ENCODE assay signal across 8 cellular contexts in the genomic region with DNA sequence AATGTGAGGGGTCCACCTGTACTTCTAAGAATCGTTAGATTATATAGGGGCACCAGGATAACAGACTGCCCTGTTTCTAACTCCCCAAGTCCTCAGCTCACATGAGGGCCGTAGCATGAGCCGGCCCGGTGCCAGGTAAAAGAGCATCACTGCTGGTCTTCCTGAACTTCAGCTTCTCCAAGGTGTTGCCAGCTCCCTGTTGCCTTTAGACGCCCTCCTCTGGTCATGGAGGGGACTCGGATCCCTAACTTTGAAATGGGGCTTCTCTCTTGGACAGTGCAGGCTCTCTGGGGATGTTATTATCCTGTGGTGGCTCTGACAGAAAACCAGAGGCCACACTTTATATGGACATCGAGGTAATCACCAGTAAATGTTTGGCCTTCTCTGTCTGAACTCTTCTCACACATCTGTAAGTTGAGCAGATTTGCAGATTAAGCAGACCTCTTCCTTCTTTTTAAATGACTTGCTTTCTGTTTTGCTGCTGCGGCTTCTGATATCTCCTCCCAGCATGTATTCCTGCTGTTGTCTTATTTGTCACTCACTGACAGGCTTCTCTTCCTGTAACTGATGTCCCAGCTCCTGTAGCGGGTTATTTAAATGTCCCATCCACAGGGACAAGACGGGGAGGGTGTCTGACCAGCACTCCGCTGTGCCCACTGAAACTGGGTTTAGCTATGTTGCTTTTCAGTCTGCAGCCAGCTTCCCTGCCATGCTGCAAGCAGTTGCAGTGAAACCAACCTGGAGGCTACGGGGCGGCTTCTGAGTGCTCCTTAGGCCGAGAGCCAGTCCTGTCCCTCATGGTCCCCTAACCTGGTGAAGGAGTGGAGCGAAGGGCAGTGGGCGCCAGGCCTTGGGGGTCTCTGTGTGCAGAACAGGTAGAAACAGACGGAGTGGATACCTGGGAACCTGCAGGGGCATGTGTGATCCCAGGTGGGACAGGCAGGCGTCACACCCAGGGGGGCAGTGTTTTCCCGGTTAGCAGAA. TPM values are rescaled to one million over a fixed set of nuclear protein-coding genes. Genes with fewer than 3 reads are reported as not detected.
A peak's percentile ranks its signal among the peaks of the same experiment; 100 is the strongest.
DNase-seq lines count a peak whose midpoint lies in the region; ATAC-seq and TF ChIP-seq lines count a peak whose summit lies in the region.

No MANE protein-coding gene starts in this region.

- H3K27me3 ChIP-seq in GM23338 (ENCODE audit: insufficient read depth) (no peaks in the 10 kb centered on the region), colonic mucosa (no peaks in the 10 kb centered on the region)

- H3F3A ChIP-seq in GM23338 (replicated peaks; ENCODE audit: low read depth): peaks cover 7% of the 10 kb centered on the region; the same call in 1 of the 2 replicates

- TF ChIP-seq CTCF in GM23338 (conservative IDR thresholded peaks at IDR 0.05; ENCODE audit: low read depth in 2 of 2) (peak; percentile 59 to 82), colonic mucosa (IDR thresholded peaks at IDR 0.05) (no peak)

- ATAC-seq in GM23338: peak; percentile 75
- ATAC-seq in GM21786 (IDR thresholded peaks at IDR 0.05; ENCODE audit: unreplicated experiment): no peak

- H3K4me1 ChIP-seq in GM23338 (ENCODE audit: insufficient read depth) (peaks cover 30% of the 10 kb centered on the region), colonic mucosa (peaks cover 8% of the 10 kb centered on the region)

- peak overlapping the region; percentile 64 for H3K27ac Mint-ChIP-seq in GM23338
- H3K27ac Mint-ChIP-seq in activated CD4-positive, alpha-beta memory T cell treated with anti-CD3 and anti-CD28 coated beads, Interleukin-2, amount 10 ng/mL, durations not matched to agents 7 days and 5 days: peak overlapping the region; percentile 84

- H3K79me2 ChIP-seq in GM23338 (replicated peaks; ENCODE audit: insufficient read depth): peaks cover 95% of the 10 kb centered on the region

- H3K36me3 ChIP-seq in GM23338 (ENCODE audit: insufficient read depth) (peaks cover 3% of the 10 kb centered on the region; the same call in 1 of the 2 replicates), colonic mucosa (no peaks in the 10 kb centered on the region)

- H3K4me3 ChIP-seq in GM23338: peak overlapping the region; percentile 39
- H3K4me3 ChIP-seq in colonic mucosa: no peak overlapping the region

- no peak overlapping the region for H2AFZ ChIP-seq in GM23338

- peak overlapping the region in 1 of 2 donors; percentile 26 for H3K9ac ChIP-seq in colonic mucosa (ENCODE audit: low read depth in 2 of 2, low read length in 2 of 2)

- no peaks in the 10 kb centered on the region for H3K9me3 ChIP-seq in colonic mucosa

- H4K20me1 ChIP-seq in GM23338 (replicated peaks; ENCODE audit: insufficient read depth): peaks cover 56% of the 10 kb centered on the region

- in situ Hi-C loops in ACHN (cut with HindIII; ENCODE audit: low pct_ligation_motif_present, low pct_unique_long_range_greater_than_20kb, low sequenced_read_pairs): no loop called here

- H3K36me3 Mint-ChIP-seq in GM23338 (ENCODE audit: low read depth): peaks cover 36% of the 10 kb centered on the region
- H3K36me3 Mint-ChIP-seq in activated CD4-positive, alpha-beta memory T cell treated with anti-CD3 and anti-CD28 coated beads, Interleukin-2, amount 10 ng/mL, durations not matched to agents 7 days and 5 days (ENCODE audit: low read depth): peaks cover 47% of the 10 kb centered on the region

- H3K27ac ChIP-seq in GM23338 (ENCODE audit: low read depth) (peak overlapping the region; percentile 55; the same call in 1 of the 2 replicates), colonic mucosa (no peak overlapping the region)

- peaks cover 59% of the 10 kb centered on the region for H3K4me1 Mint-ChIP-seq in GM23338
- H3K4me1 Mint-ChIP-seq in activated CD4-positive, alpha-beta memory T cell treated with anti-CD3 and anti-CD28 coated beads, Interleukin-2, amount 10 ng/mL, durations not matched to agents 7 days and 5 days: peaks cover 84% of the 10 kb centered on the region

- peaks cover 9% of the 10 kb centered on the region for H3K27me3 Mint-ChIP-seq in GM23338 (ENCODE audit: insufficient read depth, low read depth, poor library complexity)
- no peaks in the 10 kb centered on the region for H3K27me3 Mint-ChIP-seq in activated CD4-positive, alpha-beta memory T cell treated with anti-CD3 and anti-CD28 coated beads, Interleukin-2, amount 10 ng/mL, durations not matched to agents 7 days and 5 days

- H3K4me3 Mint-ChIP-seq in GM23338: peak overlapping the region; percentile 50
- H3K4me3 Mint-ChIP-seq in activated CD4-positive, alpha-beta memory T cell treated with anti-CD3 and anti-CD28 coated beads, Interleukin-2, amount 10 ng/mL, durations not matched to agents 7 days and 5 days: no peak overlapping the region

- H3K4me2 ChIP-seq in GM23338: peak overlapping the region; percentile 69

- CTCF ChIA-PET in activated CD4-positive, alpha-beta memory T cell treated with anti-CD3 and anti-CD28 coated beads, Interleukin-2, amount 10 ng/mL, durations not matched to agents 7 days and 5 days (lab: Charles Lee): interaction anchor here (0.7 to 1.5 kb wide), 4 partner anchors 71 to 111 kb away, joined by 3 to 5 read pairs (median 4); no protein-coding TSS in a partner anchor

- DNase-seq in ACHN: peak; percentile 12
- peak; percentile 82 for DNase-seq in GM23338 (ENCODE audit: low spot score)
- DNase-seq in activated CD4-positive, alpha-beta memory T cell treated with anti-CD3 and anti-CD28 coated beads, Interleukin-2, amount 10 ng/mL, durations not matched to agents 7 days and 5 days: no peak
- peak; percentile 70 for DNase-seq in iPS-NIHi7 (ENCODE audit: extremely low spot score)
- DNase-seq in colonic mucosa: no peak
- no peak for DNase-seq in NCI-H2227 treated with DMSO at 0.1 percent for 48 hours (lab: John Stamatoyannopoulos, UW)
- DNase-seq in activated CD4-positive, CD25-positive, alpha-beta regulatory T cell (lab: John Stamatoyannopoulos, UW): no peak

- H3K9me3 Mint-ChIP-seq in GM23338: no peaks in the 10 kb centered on the region
- H3K9me3 Mint-ChIP-seq in activated CD4-positive, alpha-beta memory T cell treated with anti-CD3 and anti-CD28 coated beads, Interleukin-2, amount 10 ng/mL, durations not matched to agents 7 days and 5 days: no peaks in the 10 kb centered on the region

- H3K9me2 ChIP-seq in GM23338 (ENCODE audit: insufficient read depth): no peaks in the 10 kb centered on the region

- POLR2A ChIA-PET in activated CD4-positive, alpha-beta memory T cell treated with anti-CD3 and anti-CD28 coated beads, Interleukin-2, amount 10 ng/mL, durations not matched to agents 7 days and 5 days (lab: Charles Lee): interaction anchor here (0.5 to 3.2 kb wide), 10 partner anchors 10 to 111 kb away, joined by 3 to 30 read pairs (median 4); partner anchors contain the start of gene GATAD2A

- intact Hi-C loops in colonic mucosa (cut with DNase I): no loop called here

RNA-seq across cellular contexts. Expression of gene TSSK6, which starts 39.2 kb away (rescaled TPM):
- 4.5 and 4.9 TPM in 2 replicates for total RNA-seq in GM23338 (2014; rRNA removed; shearing (Covaris generic))
- 0.28 and 0.63 TPM in 2 replicates for polyA plus RNA-seq in GM23338 (2016; fragmentation: Nextera tagmentation; extraction: Ambion mirVana)
- total RNA-seq in activated CD4-positive, alpha-beta memory T cell treated with anti-CD3 and anti-CD28 coated beads, Interleukin-2, amount 10 ng/mL, durations not matched to agents 7 days and 5 days: 1 to 10 TPM; 5.3 to 5.7 TPM
- total RNA-seq in colonic mucosa: 1 to 10 TPM; 2.2 to 3.6 TPM

RNA-seq across cellular contexts. Expression of gene NDUFA13, which starts 39.9 kb away (rescaled TPM):
- 37.6 and 143 TPM in 2 replicates for total RNA-seq in GM23338 (2014; rRNA removed; shearing (Covaris generic))
- polyA plus RNA-seq in GM23338 (2016; fragmentation: Nextera tagmentation; extraction: Ambion mirVana): 598 and 619 TPM in 2 replicates
- 100 to 1,000 TPM; 371 to 388 TPM for total RNA-seq in activated CD4-positive, alpha-beta memory T cell treated with anti-CD3 and anti-CD28 coated beads, Interleukin-2, amount 10 ng/mL, durations not matched to agents 7 days and 5 days
- total RNA-seq in colonic mucosa: 100 to 1,000 TPM; 399 to 494 TPM

RNA-seq across cellular contexts. Expression of gene YJEFN3, which starts 52.6 kb away (rescaled TPM):
- total RNA-seq in GM23338 (2014; rRNA removed; shearing (Covaris generic)): 0.85 and 3.5 TPM in 2 replicates
- polyA plus RNA-seq in GM23338 (2016; fragmentation: Nextera tagmentation; extraction: Ambion mirVana): 3.7 and 6.5 TPM in 2 replicates
- 1 to 10 TPM; 8.2 to 8.7 TPM for total RNA-seq in activated CD4-positive, alpha-beta memory T cell treated with anti-CD3 and anti-CD28 coated beads, Interleukin-2, amount 10 ng/mL, durations not matched to agents 7 days and 5 days
- 10 to 100 TPM in 1 of 2 donors, 1 to 10 TPM in 1; 1.9 to 17.3 TPM for total RNA-seq in colonic mucosa

Comparison
In these comparisons a context has a peak if more than half of its experiments do, and no peak if none do; other contexts are left out.
1. DNase-seq: peak in ACHN (single experiment), GM23338 (single experiment) and iPS-NIHi7 (single experiment); none in activated CD4-positive, alpha-beta memory T cell treated with anti-CD3 and anti-CD28 coated beads, Interleukin-2, amount 10 ng/mL, durations not matched to agents 7 days and 5 days (single experiment), colonic mucosa (single experiment), NCI-H2227 treated with DMSO at 0.1 percent for 48 hours (single experiment) and activated CD4-positive, CD25-positive, alpha-beta regulatory T cell (0 of 4).